1 cellular context compared by ENCODE assay signal in genomic region chr12:108590463-108590862, GRCh38. TPM values are rescaled to one million over a fixed set of nuclear protein-coding genes. Genes with fewer than 3 reads are reported as not detected.
"Had no signal": no experiment of that assay in that cellular context is flagged by ENCODE, and none has a peak within 500 bp of the region (broad histone marks: within the 10 kb centered on the region; RNA-seq: fewer than 3 reads in every experiment).

No MANE protein-coding gene starts in this region.

RNA-seq across cellular contexts. Expression of gene TMEM119, which starts 7.4 kb away (rescaled TPM):
- total RNA-seq: HepG2 had no signal
- polyA plus RNA-seq: HepG2 had no signal

RNA-seq across cellular contexts. Expression of gene SELPLG, which starts 43.2 kb away (rescaled TPM):
- total RNA-seq: HepG2 had no signal
